In genomic region chr4:93092765-93093164, GRCh38 we compare ENCODE assay signal across 28 cellular contexts.
"Had no signal": no experiment of that assay in that cellular context is flagged by ENCODE, and none has a peak within 500 bp of the region (broad histone marks: within the 10 kb centered on the region; RNA-seq: fewer than 3 reads in every experiment).

No MANE protein-coding gene starts in this region.

- H3K4me3 ChIP-seq: left lung, lower lobe of right lung, neural progenitor cell, ovary, right atrium auricular region, right lobe of liver, smooth muscle cell, suprapubic skin, thoracic aorta, tibial artery, upper lobe of right lung, uterus had no signal

- H2AFZ ChIP-seq: neural progenitor cell had no signal

- H3K4me1 ChIP-seq: left lung, lower lobe of right lung, right atrium auricular region, suprapubic skin, tibial artery, upper lobe of right lung, uterus had no signal

- H3K27ac ChIP-seq: left lung, lower lobe of right lung, neural progenitor cell, neutrophil, ovary, right atrium auricular region, right lobe of liver, suprapubic skin, thoracic aorta, tibial artery, upper lobe of right lung, uterus had no signal

- DNase-seq: hypothalamus; immature natural killer cell; kidney; left colon; left lung; lower lobe of right lung; mammary epithelial cell; mesenchymal stem cell; naive thymus-derived CD8-positive, alpha-beta T cell; occipital lobe; ovary; right lobe of liver; stimulated activated CD4-positive, alpha-beta T cell treated with anti-CD3 and anti-CD28 coated beads, Interleukin-1b, Interleukin-23, amount 100 ng/mL, for 48 hours; stimulated activated CD4-positive, alpha-beta T cell treated with anti-CD3 and anti-CD28 coated beads, Interleukin-2, amount 100 ng/mL, for 48 hours; stimulated activated CD4-positive, alpha-beta T cell treated with anti-CD3 and anti-CD28 coated beads, Interleukin-4, amount 100 ng/mL, for 4 hours; stimulated activated CD8-positive, alpha-beta memory T cell treated with anti-CD3 and anti-CD28 coated beads, Interleukin-4, amount 100 ng/mL, for 48 hours; stimulated activated naive CD4-positive, alpha-beta T cell treated with Interleukin-2 at 50 U/mL for 16 hours; tibial artery; trophoblast cell; upper lobe of right lung; uterus had no signal

- H3K4me2 ChIP-seq: neural progenitor cell, smooth muscle cell had no signal

- H3K36me3 ChIP-seq: left lung, lower lobe of right lung, neural progenitor cell, neutrophil, ovary, right atrium auricular region, right lobe of liver, suprapubic skin, thoracic aorta, tibial artery, upper lobe of right lung, uterus had no signal

- H3K9ac ChIP-seq: neural progenitor cell had no signal

- ATAC-seq: left colon; left lung; lower lobe of right lung; naive thymus-derived CD8-positive, alpha-beta T cell; right lobe of liver; stimulated activated memory B cell treated with anti-CD40 and anti-IgM and Interleukin-4, amounts not matched to agents 10 μg/mL and 1 μg/mL and 100 μg/mL, for 72 hours; upper lobe of right lung had no signal

- H3K9me3 ChIP-seq: left lung, lower lobe of right lung, neutrophil, ovary, right atrium auricular region, right lobe of liver, suprapubic skin, thoracic aorta, tibial artery, upper lobe of right lung, uterus had no signal

- H3K27me3 ChIP-seq: left lung, neural progenitor cell, neutrophil, ovary, right atrium auricular region, right lobe of liver, suprapubic skin, tibial artery, upper lobe of right lung, uterus had no signal
